Comparison of ENCODE assay signal across 8 cellular contexts in the genomic region with DNA sequence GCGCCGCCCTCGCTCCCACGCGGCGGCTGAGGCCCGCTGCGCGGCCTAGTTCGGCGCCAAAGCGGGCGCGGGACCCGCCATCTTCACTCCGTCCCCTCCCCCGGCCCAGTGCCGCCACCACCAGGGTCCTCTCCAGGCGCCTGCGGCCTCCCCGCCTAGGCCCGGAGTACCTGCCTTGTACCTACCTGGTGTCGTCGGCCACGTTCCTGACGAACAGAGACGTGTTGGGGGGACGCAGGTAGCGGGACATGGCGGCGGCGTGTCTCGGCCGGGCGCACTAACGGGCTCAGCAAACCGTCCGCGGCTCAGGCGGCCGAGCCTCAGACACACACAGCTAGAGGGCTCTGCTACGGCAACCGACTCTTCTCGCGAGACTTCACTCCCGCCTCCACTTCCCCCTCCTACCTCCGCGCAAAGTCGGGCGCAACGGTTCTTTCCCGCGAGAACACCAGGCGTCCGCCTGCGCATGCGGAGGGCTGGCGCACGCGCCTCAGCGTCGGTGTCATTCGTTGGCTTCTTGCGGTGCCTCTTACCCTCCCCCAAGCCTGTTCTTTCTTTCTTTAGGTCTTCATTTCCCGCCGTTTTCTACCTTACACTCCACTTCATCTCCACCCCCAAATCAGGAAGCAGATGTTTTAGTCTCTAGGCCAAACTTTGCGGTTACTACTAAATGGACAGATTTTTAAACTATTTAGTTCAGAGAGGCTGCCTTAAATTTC. TPM values are rescaled to one million over a fixed set of nuclear protein-coding genes. Genes with fewer than 3 reads are reported as not detected.
A peak's percentile ranks its signal among the peaks of the same experiment; 100 is the strongest.
DNase-seq lines count a peak whose midpoint lies in the region; ATAC-seq, FAIRE-seq and TF ChIP-seq lines count a peak whose summit lies in the region.

A gene (minus strand): TSS at position 322 of the 719 bp plus-strand sequence. CDS start 72 bp downstream, at position 250.

- H3K27ac Mint-ChIP-seq in activated T-helper 2 cell treated with anti-CD3 and anti-CD28 coated beads, Interferon-gamma antibody, Interleukin-2, Interleukin-4, amounts not matched to agents 10 μg/mL and 5 μg/mL and 100 μg/mL, durations not matched to agents 14 hours and 24 hours and 36 hours: peak within 1 kb of the TSS; percentile 98
- peak within 1 kb of the TSS; percentile 94 to 98 for H3K27ac Mint-ChIP-seq in natural killer cell

- no peaks in the 10 kb centered on the region for H3K27me3 ChIP-seq in RWPE2 (ENCODE audit: insufficient read depth, poor library complexity, severe bottlenecking)

- H3K36me3 Mint-ChIP-seq in activated T-helper 2 cell treated with anti-CD3 and anti-CD28 coated beads, Interferon-gamma antibody, Interleukin-2, Interleukin-4, amounts not matched to agents 10 μg/mL and 5 μg/mL and 100 μg/mL, durations not matched to agents 14 hours and 24 hours and 36 hours (ENCODE audit: low read depth): peaks cover 45% of the 10 kb centered on the region
- H3K36me3 Mint-ChIP-seq in natural killer cell: no peaks in the 10 kb centered on the region

- H3K4me3 Mint-ChIP-seq in activated T-helper 2 cell treated with anti-CD3 and anti-CD28 coated beads, Interferon-gamma antibody, Interleukin-2, Interleukin-4, amounts not matched to agents 10 μg/mL and 5 μg/mL and 100 μg/mL, durations not matched to agents 14 hours and 24 hours and 36 hours (ENCODE audit: low read depth): peak within 1 kb of the TSS; percentile 95
- peak within 1 kb of the TSS; percentile 97 for H3K4me3 Mint-ChIP-seq in natural killer cell

- TF ChIP-seq CTCF in RWPE2 (IDR thresholded peaks at IDR 0.05; ENCODE audit: poor library complexity, severe bottlenecking) (peak; percentile 50), fibroblast of mammary gland (conservative IDR thresholded peaks at IDR 0.05; ENCODE audit: control insufficient read depth, insufficient read depth, low read depth, low read length) (no peak), natural killer cell (IDR thresholded peaks at IDR 0.05) (peak; percentile 27)

- H3K4me1 ChIP-seq in RWPE2 (ENCODE audit: insufficient read depth, poor library complexity, severe bottlenecking): peaks cover 55% of the 10 kb centered on the region

- H3K27me3 Mint-ChIP-seq in activated T-helper 2 cell treated with anti-CD3 and anti-CD28 coated beads, Interferon-gamma antibody, Interleukin-2, Interleukin-4, amounts not matched to agents 10 μg/mL and 5 μg/mL and 100 μg/mL, durations not matched to agents 14 hours and 24 hours and 36 hours (ENCODE audit: low read depth): no peaks in the 10 kb centered on the region
- no peaks in the 10 kb centered on the region for H3K27me3 Mint-ChIP-seq in natural killer cell (ENCODE audit: low read depth in 2 of 2)

- peak; percentile 86 for FAIRE-seq in H54 (lab: Jason Lieb, UNC)

- DNase-seq in ELR (ENCODE audit: low read depth): peak; percentile 98
- peak; percentile 77 for DNase-seq in H54 (ENCODE audit: insufficient read length, low spot score)
- peak; percentile 100 for DNase-seq in LoVo (ENCODE audit: low spot score)
- peak; percentile 98 for DNase-seq in RWPE2 (ENCODE audit: low spot score)
- DNase-seq in activated T-helper 2 cell treated with anti-CD3 and anti-CD28 coated beads, Interferon-gamma antibody, Interleukin-2, Interleukin-4, amounts not matched to agents 10 μg/mL and 5 μg/mL and 100 μg/mL, durations not matched to agents 14 hours and 24 hours and 36 hours (ENCODE audit: low spot score): peak; percentile 99
- peak; percentile 98 for DNase-seq in fibroblast of mammary gland (ENCODE audit: low read depth)
- peak; percentile 96 for DNase-seq in natural killer cell
- DNase-seq in stimulated activated naive CD4-positive, alpha-beta T cell treated with Interleukin-2 at 50 U/mL for 16 hours (lab: John Stamatoyannopoulos, UW): peak; percentile 96

- H3K4me1 Mint-ChIP-seq in activated T-helper 2 cell treated with anti-CD3 and anti-CD28 coated beads, Interferon-gamma antibody, Interleukin-2, Interleukin-4, amounts not matched to agents 10 μg/mL and 5 μg/mL and 100 μg/mL, durations not matched to agents 14 hours and 24 hours and 36 hours (ENCODE audit: low read depth): peaks cover 36% of the 10 kb centered on the region
- H3K4me1 Mint-ChIP-seq in natural killer cell: peaks cover 48 to 52% of the 10 kb centered on the region in 2 donors

- H3K9me3 Mint-ChIP-seq in activated T-helper 2 cell treated with anti-CD3 and anti-CD28 coated beads, Interferon-gamma antibody, Interleukin-2, Interleukin-4, amounts not matched to agents 10 μg/mL and 5 μg/mL and 100 μg/mL, durations not matched to agents 14 hours and 24 hours and 36 hours: no peaks in the 10 kb centered on the region
- no peaks in the 10 kb centered on the region for H3K9me3 Mint-ChIP-seq in natural killer cell

- peak; percentile 82 for ATAC-seq in RWPE2 (ENCODE audit: low read depth)
- ATAC-seq in natural killer cell: peak; percentile 94 to 99 (median 95)

- peak; percentile 89 for TF ChIP-seq POLR2A in H54 (IDR thresholded peaks at IDR 0.05; ENCODE audit: low read depth, low read length)

- H3K27ac ChIP-seq in RWPE2 (ENCODE audit: poor library complexity, severe bottlenecking): peak within 1 kb of the TSS; percentile 96

- H3K36me3 ChIP-seq in RWPE2 (ENCODE audit: low read depth): peaks cover 44% of the 10 kb centered on the region

- intact Hi-C loops in activated T-helper 2 cell treated with anti-CD3 and anti-CD28 coated beads, Interferon-gamma antibody, Interleukin-2, Interleukin-4, amounts not matched to agents 10 μg/mL and 5 μg/mL and 100 μg/mL, durations not matched to agents 14 hours and 24 hours and 36 hours (cut with micrococcal nuclease): loop anchor here (1.0 kb wide), 1 partner anchor 21 kb away; a partner anchor contains a TSS
- intact Hi-C loops in natural killer cell (cut with micrococcal nuclease): loop anchor here (1.0 kb wide), 1 partner anchor 21 kb away; a partner anchor contains a TSS

- peak within 1 kb of the TSS; percentile 85 for H3K4me3 ChIP-seq in RWPE2 (ENCODE audit: severe bottlenecking)
- peak within 1 kb of the TSS; percentile 93 for H3K4me3 ChIP-seq in fibroblast of mammary gland (ENCODE audit: control insufficient read depth, low read depth, low read length)

- H3K9me3 ChIP-seq in RWPE2 (ENCODE audit: severe bottlenecking): no peaks in the 10 kb centered on the region

RNA-seq across cellular contexts. Expression of the gene that starts here (rescaled TPM):
- total RNA-seq in activated T-helper 2 cell treated with anti-CD3 and anti-CD28 coated beads, Interferon-gamma antibody, Interleukin-2, Interleukin-4, amounts not matched to agents 10 μg/mL and 5 μg/mL and 100 μg/mL, durations not matched to agents 14 hours and 24 hours and 36 hours: 213 and 217 TPM in 2 replicates
- total RNA-seq in natural killer cell: 100 to 1,000 TPM; 221 to 281 (median 237) TPM

Comparison
In these comparisons a context has a peak if more than half of its experiments do, and no peak if none do; other contexts are left out.
1. Peak in every context shown above with its lines: DNase-seq, ATAC-seq, H3K4me3 ChIP-seq and H3K27ac ChIP-seq.